8 cellular contexts compared by ENCODE assay signal in the genomic region with DNA sequence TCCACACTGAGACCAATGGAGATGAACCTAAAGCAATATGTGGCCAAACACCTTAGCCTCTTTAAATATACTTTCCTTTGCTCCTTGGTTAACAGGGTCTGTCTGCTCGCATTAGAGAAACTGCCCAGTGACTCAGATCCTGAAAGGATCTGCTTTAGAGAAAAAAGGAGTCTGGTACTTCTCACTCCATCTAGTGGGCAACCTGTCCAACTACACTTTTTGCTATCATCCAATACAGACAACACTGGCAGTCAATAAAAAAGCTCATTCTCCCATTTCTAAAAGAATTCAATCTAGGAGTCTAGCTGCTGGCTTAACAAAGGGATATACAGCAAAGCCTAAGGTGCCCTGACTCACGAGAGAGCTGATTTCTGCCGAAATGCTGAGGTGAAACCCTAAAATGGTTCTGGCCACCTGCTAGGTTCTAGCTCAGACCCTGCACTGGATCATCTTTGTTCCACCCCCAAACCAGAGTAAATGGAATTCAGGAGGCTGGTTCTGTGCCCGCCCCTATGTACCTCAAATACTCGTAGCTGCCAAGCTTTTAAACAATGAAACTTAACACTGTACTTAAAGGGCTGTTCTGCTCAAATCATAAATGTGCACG. TPM values are rescaled to one million over a fixed set of nuclear protein-coding genes. Genes with fewer than 3 reads are reported as not detected.
DNase-seq lines count a peak whose midpoint lies in the region; ATAC-seq and TF ChIP-seq lines count a peak whose summit lies in the region.

No MANE protein-coding gene starts in this region.

- H3K4me1 Mint-ChIP-seq in activated T-cell treated with anti-CD3 and anti-CD28 coated beads, Interleukin-2, amount 50 U/mL, for 24 hours (ENCODE audit: low read depth): peaks cover 34% of the 10 kb centered on the region
- peaks cover 30% of the 10 kb centered on the region for H3K4me1 Mint-ChIP-seq in endothelial cell (ENCODE audit: unreplicated experiment)

- no peaks in the 10 kb centered on the region for H3K9me3 Mint-ChIP-seq in activated T-cell treated with anti-CD3 and anti-CD28 coated beads, Interleukin-2, amount 50 U/mL, for 24 hours
- no peaks in the 10 kb centered on the region for H3K9me3 Mint-ChIP-seq in endothelial cell (ENCODE audit: unreplicated experiment)

- H3K4me3 Mint-ChIP-seq in activated T-cell treated with anti-CD3 and anti-CD28 coated beads, Interleukin-2, amount 50 U/mL, for 24 hours: no peak overlapping the region
- no peak overlapping the region for H3K4me3 Mint-ChIP-seq in endothelial cell (ENCODE audit: unreplicated experiment)

- H3K27ac Mint-ChIP-seq in activated T-cell treated with anti-CD3 and anti-CD28 coated beads, Interleukin-2, amount 50 U/mL, for 24 hours: peak overlapping the region; percentile 23
- H3K27ac Mint-ChIP-seq in endothelial cell (ENCODE audit: unreplicated experiment): peak overlapping the region; percentile 16

- H3K27me3 Mint-ChIP-seq in activated T-cell treated with anti-CD3 and anti-CD28 coated beads, Interleukin-2, amount 50 U/mL, for 24 hours: no peaks in the 10 kb centered on the region
- peaks cover 8% of the 10 kb centered on the region for H3K27me3 Mint-ChIP-seq in endothelial cell (ENCODE audit: unreplicated experiment)

- DNase-seq in activated T-cell treated with anti-CD3 and anti-CD28 coated beads, Interleukin-2, amount 50 U/mL, for 24 hours: no peak
- no peak for DNase-seq in activated T-cell treated with anti-CD3 and anti-CD28 coated beads, Interleukin-2, amount 50 U/mL, for 48 hours
- DNase-seq in LHCN-M2 (ENCODE audit: low read depth) (peak; percentile 72), SK-N-DZ (ENCODE audit: low spot score) (peak; percentile 53), endothelial cell (ENCODE audit: low spot score) (no peak), middle frontal gyrus (ENCODE audit: extremely low spot score, low spot score) (peak; percentile 9)

- ATAC-seq in HG03159 (IDR thresholded peaks at IDR 0.05; ENCODE audit: unreplicated experiment) (no peak), HG02884 (IDR thresholded peaks at IDR 0.05; ENCODE audit: unreplicated experiment) (no peak)

- H3K36me3 Mint-ChIP-seq in activated T-cell treated with anti-CD3 and anti-CD28 coated beads, Interleukin-2, amount 50 U/mL, for 24 hours (ENCODE audit: low read depth): peaks cover 61% of the 10 kb centered on the region
- peaks cover 26% of the 10 kb centered on the region for H3K36me3 Mint-ChIP-seq in endothelial cell (ENCODE audit: low read depth, unreplicated experiment)

- TF ChIP-seq CTCF in endothelial cell (IDR thresholded peaks at IDR 0.05; ENCODE audit: unreplicated experiment): peak; percentile 82

RNA-seq across cellular contexts. Expression of gene GNL1, which starts 11.5 kb away (rescaled TPM):
- total RNA-seq in LHCN-M2 (2014; rRNA removed) (51.1 TPM in 2 replicates), endothelial cell (ENCODE audit: unreplicated experiment) (109 TPM)
- 58.1 TPM for polyA plus RNA-seq in LHCN-M2 (2012)
- 23.3 and 31.5 TPM in 2 replicates for polyA plus RNA-seq in SK-N-DZ (2014; cell fraction: cytosol; rRNA removed)
- 31.3 and 37.6 TPM in 2 replicates for polyA plus RNA-seq in SK-N-DZ (2014; cell fraction: nucleus; rRNA removed)

RNA-seq across cellular contexts. Expression of gene PRR3, which starts 12.3 kb away (rescaled TPM):
- total RNA-seq in LHCN-M2 (2014; rRNA removed) (9.6 and 13.7 TPM in 2 replicates), endothelial cell (ENCODE audit: unreplicated experiment) (12.6 TPM)
- 9.1 TPM for polyA plus RNA-seq in LHCN-M2 (2012)
- 19.2 and 19.5 TPM in 2 replicates for polyA plus RNA-seq in SK-N-DZ (2014; cell fraction: cytosol; rRNA removed)
- 11.9 and 13.6 TPM in 2 replicates for polyA plus RNA-seq in SK-N-DZ (2014; cell fraction: nucleus; rRNA removed)

RNA-seq across cellular contexts. Expression of gene ABCF1, which starts 26.5 kb away (rescaled TPM):
- total RNA-seq in LHCN-M2 (2014; rRNA removed): 46.6 and 69.5 TPM in 2 replicates
- 58.3 TPM for polyA plus RNA-seq in LHCN-M2 (2012)
- 36.0 and 46.5 TPM in 2 replicates for polyA plus RNA-seq in SK-N-DZ (2014; cell fraction: cytosol; rRNA removed)
- polyA plus RNA-seq in SK-N-DZ (2014; cell fraction: nucleus; rRNA removed): 49.0 and 49.4 TPM in 2 replicates
- 57.2 TPM for total RNA-seq in endothelial cell (ENCODE audit: unreplicated experiment)

RNA-seq across cellular contexts. Expression of gene HLA-E, which starts 55.5 kb away (rescaled TPM):
- total RNA-seq in LHCN-M2 (2014; rRNA removed): 133 and 149 TPM in 2 replicates
- polyA plus RNA-seq in LHCN-M2 (2012): 129 TPM
- polyA plus RNA-seq in SK-N-DZ (2014; cell fraction: cytosol; rRNA removed): 1.7 and 2.3 TPM in 2 replicates
- 1.1 and 3.2 TPM in 2 replicates for polyA plus RNA-seq in SK-N-DZ (2014; cell fraction: nucleus; rRNA removed)
- total RNA-seq in endothelial cell (ENCODE audit: unreplicated experiment): 274 TPM

Comparison
In these comparisons a context has a peak if more than half of its experiments do, and no peak if none do; other contexts are left out.
1. DNase-seq: peak in LHCN-M2 (single experiment), SK-N-DZ (single experiment) and middle frontal gyrus (single experiment); none in activated T-cell treated with anti-CD3 and anti-CD28 coated beads, Interleukin-2, amount 50 U/mL, for 24 hours (single experiment), activated T-cell treated with anti-CD3 and anti-CD28 coated beads, Interleukin-2, amount 50 U/mL, for 48 hours (0 of 2) and endothelial cell (single experiment).